In the genomic region with DNA sequence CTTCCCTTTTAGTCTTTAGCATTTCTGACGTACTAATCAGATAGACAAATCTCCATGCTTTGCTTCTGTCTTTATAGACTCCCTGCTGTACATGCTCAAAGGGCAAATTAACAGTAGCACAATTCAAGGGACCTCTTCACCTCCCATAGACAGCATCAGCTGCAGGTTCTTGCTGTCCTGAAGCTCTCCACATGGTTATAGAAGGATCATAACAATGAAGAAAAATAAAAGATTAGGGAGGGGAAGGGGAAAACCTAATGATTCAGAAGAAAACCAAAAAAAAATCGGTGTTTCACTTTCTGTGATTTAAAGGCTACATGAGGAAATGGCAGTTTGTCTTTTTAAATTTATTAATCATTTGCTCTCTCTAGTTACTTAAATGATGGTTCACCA, we compare ENCODE assay signal across 20 cellular contexts.
A peak's percentile ranks its signal among the peaks of the same experiment; 100 is the strongest.
DNase-seq lines count a peak whose midpoint lies in the region; ATAC-seq and TF ChIP-seq lines count a peak whose summit lies in the region.
"Had no signal": no experiment of that assay in that cellular context is flagged by ENCODE, and none has a peak within 500 bp of the region (broad histone marks: within the 10 kb centered on the region; RNA-seq: fewer than 3 reads in every experiment).

No MANE protein-coding gene starts in this region.

- H3K4me1 ChIP-seq in A673 (ENCODE audit: insufficient read depth, low read length, poor library complexity, severe bottlenecking): no peaks in the 10 kb centered on the region
- H3K4me1 ChIP-seq: colonic mucosa, left lung, psoas muscle, tibial nerve had no signal

- H3K27ac ChIP-seq in caudate nucleus (ENCODE audit: low read depth, low read length) (peak overlapping the region; percentile 72), A673 (ENCODE audit: low read depth, low read length, poor library complexity, severe bottlenecking) (no peak overlapping the region)
- H3K27ac ChIP-seq: colonic mucosa, hepatocyte, left lung, psoas muscle had no signal

- no peaks in the 10 kb centered on the region for H3K27me3 ChIP-seq in A673 (replicated peaks; ENCODE audit: insufficient read depth, low read depth, low read length, poor library complexity)
- H3K27me3 ChIP-seq: colonic mucosa, hepatocyte, left lung, tibial nerve had no signal

- TF ChIP-seq CTCF in A673 (conservative IDR thresholded peaks at IDR 0.05; ENCODE audit: low read depth, low read length): no peak

- no TSS peak for BruUV-seq in A673 (replicated peaks; lab: Mats Ljungman, UMichigan)

- POLR2A ChIA-PET in A673 (lab: Charles Lee; ENCODE audit: low non-redundant PET): no interaction called here

- ATAC-seq in GM18511 (IDR thresholded peaks at IDR 0.05; ENCODE audit: unreplicated experiment): peak; percentile 55
- peak; percentile 38 for ATAC-seq in GM21360 (IDR thresholded peaks at IDR 0.05; ENCODE audit: unreplicated experiment)
- ATAC-seq in HG03354 (IDR thresholded peaks at IDR 0.05; ENCODE audit: poor library complexity, severe bottlenecking, unreplicated experiment): peak; percentile 58
- ATAC-seq in HG03521 (IDR thresholded peaks at IDR 0.05; ENCODE audit: unreplicated experiment): no peak
- no peak for ATAC-seq in GM21786 (IDR thresholded peaks at IDR 0.05; ENCODE audit: unreplicated experiment)
- ATAC-seq: esophagus mucosa, left lung, psoas muscle had no signal

- CTCF ChIA-PET in A673 (lab: Charles Lee): no interaction called here

- no peaks in the 10 kb centered on the region for H3K36me3 ChIP-seq in A673 (ENCODE audit: insufficient read depth, low read length, poor library complexity, severe bottlenecking)
- H3K36me3 ChIP-seq: colonic mucosa, left lung, tibial nerve had no signal

- DNase-seq in caudate nucleus (lab: John Stamatoyannopoulos, UW) (no peak), A673 (ENCODE audit: low spot score) (no peak)
- no peak for DNase-seq in stimulated activated CD4-positive, alpha-beta T cell treated with anti-CD3 and anti-CD28 coated beads, Interleukin-4, amount 100 ng/mL, for 4 hours
- DNase-seq: activated CD4-positive, alpha-beta T cell treated with anti-CD3 and anti-CD28 coated beads for 4 hours; activated T-cell treated with anti-CD3 and anti-CD28 coated beads, Interleukin-2, amount 50 U/mL, for 4 hours; colonic mucosa; DMS153; HCEC 1CT; left lung; NCI-H1105 treated with DMSO at 0.1 percent for 48 hours; NCI-H524 treated with DMSO at 0.1 percent for 48 hours; psoas muscle had no signal

- no peak overlapping the region for H3K4me3 ChIP-seq in A673 (ENCODE audit: low read depth, low read length, poor library complexity, severe bottlenecking)
- H3K4me3 ChIP-seq: colonic mucosa, hepatocyte, left lung, psoas muscle, tibial nerve had no signal

- intact Hi-C loops in A673 (cut with micrococcal nuclease; ENCODE audit: unreplicated experiment): no loop called here

- no peaks in the 10 kb centered on the region for H3K9me3 ChIP-seq in A673 (ENCODE audit: low read depth, low read length, poor library complexity, severe bottlenecking)
- H3K9me3 ChIP-seq: colonic mucosa, left lung, psoas muscle, tibial nerve had no signal

Comparison
In these comparisons a context has a peak if more than half of its experiments do, and no peak if none do; other contexts are left out.
1. ATAC-seq: peak in GM18511 (single experiment), GM21360 (single experiment) and HG03354 (single experiment); none in HG03521 (single experiment) and GM21786 (single experiment).